16 cellular contexts compared by ENCODE assay signal in genomic region chr10:28242560-28243204, GRCh38.
"Had no signal": no experiment of that assay in that cellular context is flagged by ENCODE, and none has a peak within 500 bp of the region (broad histone marks: within the 10 kb centered on the region; RNA-seq: fewer than 3 reads in every experiment).

No MANE protein-coding gene starts in this region.

- H3K9me3 ChIP-seq: psoas muscle, suprapubic skin had no signal

- H3K27ac Mint-ChIP-seq: activated CD4-positive, alpha-beta memory T cell treated with anti-CD3 and anti-CD28 coated beads for 36 hours; activated naive CD8-positive, alpha-beta T cell treated with anti-CD3 and anti-CD28 coated beads for 36 hours; activated T-helper 17 cell treated with anti-CD3 and anti-CD28 coated beads, Interleukin-2, amount 50 U/mL, for 72 hours; endodermal cell; nephron; stimulated activated naive B cell treated with anti-CD40 and anti-IgM and Interleukin-4, amounts not matched to agents 10 μg/mL and 1 μg/mL and 100 μg/mL, for 72 hours; type B pancreatic cell had no signal

- H3K4me1 Mint-ChIP-seq: nephron; stimulated activated naive B cell treated with anti-CD40 and anti-IgM and Interleukin-4, amounts not matched to agents 10 μg/mL and 1 μg/mL and 100 μg/mL, for 72 hours had no signal

- H3K4me3 ChIP-seq: lung, psoas muscle, spleen, suprapubic skin had no signal

- H3K27me3 ChIP-seq: spleen, suprapubic skin had no signal

- H3K36me3 Mint-ChIP-seq: type B pancreatic cell had no signal

- H3K36me3 ChIP-seq: suprapubic skin had no signal

- DNase-seq: activated CD4-positive, alpha-beta memory T cell treated with anti-CD3 and anti-CD28 coated beads for 36 hours; activated CD4-positive, CD25-positive, alpha-beta regulatory T cell treated with anti-CD3 and anti-CD28 coated beads, Interleukin-2, amount 50 U/mL, for 72 hours; activated CD8-positive, alpha-beta memory T cell treated with anti-CD3 and anti-CD28 coated beads, Interleukin-2, amount 50 U/mL, for 4 hours; activated naive CD8-positive, alpha-beta T cell treated with anti-CD3 and anti-CD28 coated beads for 36 hours; endodermal cell; immature natural killer cell; left cardiac atrium; psoas muscle; spleen; stimulated activated CD4-positive, alpha-beta T cell treated with anti-CD3 and anti-CD28 coated beads, Interleukin-1b, Interleukin-23, amount 100 ng/mL, for 48 hours; stimulated activated naive B cell treated with anti-CD40 and anti-IgM and Interleukin-4, amounts not matched to agents 10 μg/mL and 1 μg/mL and 100 μg/mL, for 72 hours had no signal

- H3K27ac ChIP-seq: psoas muscle, suprapubic skin had no signal

- H3K9me3 Mint-ChIP-seq: activated T-helper 17 cell treated with anti-CD3 and anti-CD28 coated beads, Interleukin-2, amount 50 U/mL, for 72 hours; endodermal cell; immature natural killer cell; type B pancreatic cell had no signal

- H3K4me3 Mint-ChIP-seq: activated CD4-positive, alpha-beta memory T cell treated with anti-CD3 and anti-CD28 coated beads for 36 hours; activated naive CD8-positive, alpha-beta T cell treated with anti-CD3 and anti-CD28 coated beads for 36 hours; activated T-helper 17 cell treated with anti-CD3 and anti-CD28 coated beads, Interleukin-2, amount 50 U/mL, for 72 hours; endodermal cell; immature natural killer cell; nephron; stimulated activated naive B cell treated with anti-CD40 and anti-IgM and Interleukin-4, amounts not matched to agents 10 μg/mL and 1 μg/mL and 100 μg/mL, for 72 hours; type B pancreatic cell had no signal

- H3K27me3 Mint-ChIP-seq: activated CD4-positive, alpha-beta memory T cell treated with anti-CD3 and anti-CD28 coated beads for 36 hours; activated naive CD8-positive, alpha-beta T cell treated with anti-CD3 and anti-CD28 coated beads for 36 hours; activated T-helper 17 cell treated with anti-CD3 and anti-CD28 coated beads, Interleukin-2, amount 50 U/mL, for 72 hours; type B pancreatic cell had no signal
